9 cellular contexts compared by ENCODE assay signal in the genomic region with DNA sequence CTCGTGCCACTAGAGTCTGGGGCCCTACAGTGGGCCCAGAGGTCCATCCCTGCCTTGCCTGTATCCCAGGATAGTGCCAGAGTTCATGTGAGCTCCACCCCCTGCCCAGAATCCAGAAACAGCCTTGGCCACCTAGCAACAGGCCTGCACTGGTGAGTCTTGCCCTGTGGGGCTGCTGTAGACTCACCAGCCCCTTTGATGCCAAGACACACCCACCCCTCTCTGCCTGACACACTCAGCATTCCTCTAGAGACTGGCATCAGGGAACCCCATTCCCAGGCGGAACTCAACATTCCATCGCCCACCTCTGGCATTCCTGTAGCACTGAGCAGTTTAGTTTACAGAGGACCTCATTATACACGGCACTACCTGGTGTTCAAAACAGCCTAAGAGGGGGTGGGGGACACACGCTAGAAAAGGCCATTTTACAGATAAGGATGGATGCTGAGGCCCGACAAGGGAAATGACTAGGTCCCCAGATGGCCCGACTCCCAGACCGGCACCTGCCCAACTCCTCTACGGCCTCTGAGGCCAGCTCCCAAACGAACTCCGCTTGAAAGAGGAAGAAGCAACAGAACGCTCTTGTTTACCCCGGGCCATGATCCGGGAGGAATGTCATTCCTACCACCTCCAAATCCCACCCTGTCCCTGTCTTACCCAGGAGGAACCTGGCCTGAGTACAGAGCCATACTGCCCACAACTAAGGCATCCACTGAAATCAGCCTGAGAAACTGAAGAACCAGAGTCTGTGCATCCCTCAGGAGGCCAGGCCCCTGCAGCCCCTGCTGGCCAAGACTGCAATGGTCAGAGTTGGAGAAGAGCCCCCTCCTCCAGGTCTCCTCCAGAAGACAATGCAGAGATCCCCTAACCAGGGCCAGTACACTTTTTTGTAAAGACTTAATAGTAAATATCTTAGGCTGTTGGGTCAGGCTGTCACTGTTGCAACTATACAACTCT.
A peak's percentile ranks its signal among the peaks of the same experiment; 100 is the strongest.
DNase-seq lines count a peak whose midpoint lies in the region; ATAC-seq and TF ChIP-seq lines count a peak whose summit lies in the region.
"Had no signal": no experiment of that assay in that cellular context is flagged by ENCODE, and none has a peak within 500 bp of the region (broad histone marks: within the 10 kb centered on the region; RNA-seq: fewer than 3 reads in every experiment).

No MANE protein-coding gene starts in this region.

- no peak overlapping the region for H3K27ac Mint-ChIP-seq in Caco-2 (ENCODE audit: unreplicated experiment)

- H3K27me3 ChIP-seq in Caco-2 (replicated peaks; ENCODE audit: control insufficient read depth, insufficient read depth, low read length) (no peaks in the 10 kb centered on the region), adrenal gland (no peaks in the 10 kb centered on the region), gastroesophageal sphincter (no peaks in the 10 kb centered on the region)

- H3K36me3 ChIP-seq in Caco-2 (ENCODE audit: control insufficient read depth, insufficient read depth, low read length) (no peaks in the 10 kb centered on the region; the same call in 1 of the 2 replicates), adrenal gland (replicated peaks in 1 of 2) (peaks cover 0 to 58% of the 10 kb centered on the region in 2 donors), gastroesophageal sphincter (peaks cover 0 to 90% of the 10 kb centered on the region in 2 donors)

- DNase-seq in Caco-2 (no peak), adrenal gland (peak in 5 of 7 donors; percentile 65 to 77 (median 68)), retinal pigment epithelial cell (ENCODE audit: low read depth) (peak; percentile 86), head of caudate nucleus (no peak), DMS79 treated with DMSO at 0.1 percent for 48 hours (lab: John Stamatoyannopoulos, UW) (no peak), HUDEP-2 (lab: John Stamatoyannopoulos, UW; ENCODE audit: unreplicated experiment in 76 of 76) (no peak), C1 segment of cervical spinal cord (lab: John Stamatoyannopoulos, UW) (no peak)
- DNase-seq: NCI-H2171 treated with DMSO at 0.1 percent for 48 hours had no signal

- H3K27ac ChIP-seq in adrenal gland (peak overlapping the region in 3 of 5 donors; percentile 12 to 90 (median 52)), gastroesophageal sphincter (peak overlapping the region in 3 of 4 donors; percentile 90 to 93 (median 91))

- POLR2A ChIA-PET in Caco-2 (lab: Charles Lee), result no interaction called here

- CTCF ChIA-PET in Caco-2 (lab: Charles Lee), result interaction anchor here (0.7 kb wide), 1 partner anchor 141 kb away, joined by 3 read pairs; no protein-coding TSS in a partner anchor

- H3K27me3 Mint-ChIP-seq in Caco-2 (ENCODE audit: insufficient read depth, unreplicated experiment), result no peaks in the 10 kb centered on the region

- H3K9me3 ChIP-seq in Caco-2, result no peaks in the 10 kb centered on the region
- no peaks in the 10 kb centered on the region for H3K9me3 ChIP-seq in adrenal gland (replicated peaks in 1 of 3)
- no peaks in the 10 kb centered on the region for H3K9me3 ChIP-seq in gastroesophageal sphincter

- no peak for TF ChIP-seq POLR2A in adrenal gland (IDR thresholded peaks at IDR 0.05)
- TF ChIP-seq POLR2A in gastroesophageal sphincter (IDR thresholded peaks at IDR 0.05), result no peak

- H3K4me3 ChIP-seq in Caco-2 (ENCODE audit: low read depth, low read length) (no peak overlapping the region), adrenal gland (no peak overlapping the region), gastroesophageal sphincter (no peak overlapping the region), retinal pigment epithelial cell (ENCODE audit: low read length) (no peak overlapping the region)

- TF ChIP-seq CTCF in Caco-2 (IDR thresholded peaks at IDR 0.05; ENCODE audit: insufficient read depth in 1 of 2, low read depth in 1 of 2, low read length in 1 of 2, severe bottlenecking in 1 of 2, unreplicated experiment in 1 of 2) (peak; percentile 12 to 16), adrenal gland (IDR thresholded peaks at IDR 0.05) (no peak), gastroesophageal sphincter (IDR thresholded peaks at IDR 0.05) (no peak), retinal pigment epithelial cell (conservative IDR thresholded peaks at IDR 0.05; ENCODE audit: low read depth, low read length) (peak; percentile 35)

- WGBS in adrenal gland, 4 donors, result 69 to 75% (median 74%) methylated on average over 5 to 14 of the region's 14 CpGs
- 34% methylated on average over 8 of the region's 14 CpGs; no CpG with 5 or more reads in 1 of the 2 donors for WGBS in gastroesophageal sphincter (ENCODE audit: low coverage in 1 of 2), 2 donors

- H3K4me1 ChIP-seq in Caco-2, result no peaks in the 10 kb centered on the region
- H3K4me1 ChIP-seq in adrenal gland (replicated peaks in 1 of 2), result peaks cover 8 to 39% of the 10 kb centered on the region in 2 donors
- peaks cover 7 to 100% (median 88%) of the 10 kb centered on the region in 3 donors for H3K4me1 ChIP-seq in gastroesophageal sphincter

- no peaks in the 10 kb centered on the region for H3K36me3 Mint-ChIP-seq in Caco-2 (ENCODE audit: insufficient read depth, unreplicated experiment)

- H3K9me3 Mint-ChIP-seq in Caco-2 (ENCODE audit: unreplicated experiment), result no peaks in the 10 kb centered on the region

- no peaks in the 10 kb centered on the region for H3K4me1 Mint-ChIP-seq in Caco-2 (ENCODE audit: low read depth, unreplicated experiment)

- peak; percentile 9 for ATAC-seq in gastroesophageal sphincter

- BruUV-seq in Caco-2 (replicated peaks; lab: Mats Ljungman, UMichigan), result no TSS peak

- intact Hi-C loops in Caco-2 (cut with micrococcal nuclease; ENCODE audit: unreplicated experiment) (no loop called here), adrenal gland (cut with DNase I) (no loop called here), head of caudate nucleus (cut with DNase I) (no loop called here)

- TF ChIP-seq EP300 in gastroesophageal sphincter (IDR thresholded peaks at IDR 0.05), result no peak

- no peak overlapping the region for H3K4me3 Mint-ChIP-seq in Caco-2 (ENCODE audit: unreplicated experiment)

Comparison
In these comparisons a context has a peak if more than half of its experiments do, and no peak if none do; other contexts are left out.
1. DNase-seq: peak in adrenal gland (5 of 7) and retinal pigment epithelial cell (single experiment); none in Caco-2 (0 of 2), head of caudate nucleus (0 of 42), DMS79 treated with DMSO at 0.1 percent for 48 hours (single experiment), HUDEP-2 (0 of 76) and C1 segment of cervical spinal cord (0 of 14).
2. CTCF ChIP-seq: peak in Caco-2 (2 of 2) and retinal pigment epithelial cell (single experiment); none in adrenal gland (0 of 6) and gastroesophageal sphincter (0 of 4).